19 cellular contexts compared by ENCODE assay signal in genomic region chr10:7513455-7513854, GRCh38.
"Had no signal": no experiment of that assay in that cellular context is flagged by ENCODE, and none has a peak within 500 bp of the region (broad histone marks: within the 10 kb centered on the region; RNA-seq: fewer than 3 reads in every experiment).

No MANE protein-coding gene starts in this region.

- H3K9ac ChIP-seq: parathyroid adenoma had no signal

- ATAC-seq: activated T-helper 17 cell treated with anti-CD3 and anti-CD28 coated beads, Interleukin-2, amount 50 U/mL, for 72 hours; sciatic nerve; stimulated activated effector memory CD8-positive, alpha-beta T cell treated with anti-CD3 and anti-CD28 coated beads, Interleukin-12 subunit alpha, Interleukin-12 subunit beta, amount 100 ng/mL, for 72 hours had no signal

- H2AFZ ChIP-seq: parathyroid adenoma had no signal

- DNase-seq: activated CD4-positive, alpha-beta T cell treated with anti-CD3 and anti-CD28 coated beads, Interleukin-2, amount 10 ng/mL, durations not matched to agents 24 days and 14 days; activated CD8-positive, alpha-beta T cell treated with anti-CD3 and anti-CD28 coated beads for 36 hours; activated naive CD4-positive, alpha-beta T cell; activated T-cell treated with anti-CD3 and anti-CD28 coated beads, Interleukin-2, amount 50 U/mL, for 1 hour; anterior cingulate cortex; caudate nucleus; dorsolateral prefrontal cortex; left ventricle myocardium inferior; mammary epithelial cell; stimulated activated CD4-positive, alpha-beta T cell treated with anti-CD3 and anti-CD28 coated beads, Interleukin-4, amount 100 ng/mL, for 24 hours; stomach; trophoblast cell had no signal

- H3K27me3 Mint-ChIP-seq: activated CD8-positive, alpha-beta T cell treated with anti-CD3 and anti-CD28 coated beads for 36 hours; activated T-helper 17 cell treated with anti-CD3 and anti-CD28 coated beads, Interleukin-2, amount 50 U/mL, for 72 hours had no signal

- H3K9me3 ChIP-seq: vagina had no signal

- H3K36me3 ChIP-seq: left ventricle myocardium inferior, stomach, vagina had no signal

- H3K27ac Mint-ChIP-seq: activated CD4-positive, alpha-beta T cell treated with anti-CD3 and anti-CD28 coated beads, Interleukin-2, amount 10 ng/mL, durations not matched to agents 24 days and 14 days; activated T-helper 17 cell treated with anti-CD3 and anti-CD28 coated beads, Interleukin-2, amount 50 U/mL, for 72 hours had no signal

- H3K27ac ChIP-seq: dorsolateral prefrontal cortex, left ventricle myocardium inferior, parathyroid adenoma, stomach, vagina had no signal

- H3K4me1 ChIP-seq: parathyroid adenoma, stomach, vagina had no signal

- H3K4me2 ChIP-seq: smooth muscle cell had no signal

- H3K27me3 ChIP-seq: vagina had no signal

- H3K4me3 Mint-ChIP-seq: activated CD4-positive, alpha-beta T cell treated with anti-CD3 and anti-CD28 coated beads, Interleukin-2, amount 10 ng/mL, durations not matched to agents 24 days and 14 days; activated CD8-positive, alpha-beta T cell treated with anti-CD3 and anti-CD28 coated beads for 36 hours; activated T-helper 17 cell treated with anti-CD3 and anti-CD28 coated beads, Interleukin-2, amount 50 U/mL, for 72 hours; brain; stimulated activated effector memory CD8-positive, alpha-beta T cell treated with anti-CD3 and anti-CD28 coated beads, Interleukin-12 subunit alpha, Interleukin-12 subunit beta, amount 100 ng/mL, for 72 hours had no signal

- H3K36me3 Mint-ChIP-seq: brain had no signal

- H3K4me3 ChIP-seq: dorsolateral prefrontal cortex, left ventricle myocardium inferior, smooth muscle cell, stomach, vagina had no signal

- H3K79me2 ChIP-seq: parathyroid adenoma had no signal
